In genomic region chr2:178193496-178193822, GRCh38 we compare ENCODE assay signal across 1 cellular context.
A peak's percentile ranks its signal among the peaks of the same experiment; 100 is the strongest.
TF ChIP-seq lines count a peak whose summit lies in the region.

No MANE protein-coding gene starts in this region.

TF ChIP-seq in HepG2, 621 proteins besides CTCF, POLR2A, EP300 and RAD21 (continued from another document and continues in another):
- TF ChIP-seq, protein P1, sequence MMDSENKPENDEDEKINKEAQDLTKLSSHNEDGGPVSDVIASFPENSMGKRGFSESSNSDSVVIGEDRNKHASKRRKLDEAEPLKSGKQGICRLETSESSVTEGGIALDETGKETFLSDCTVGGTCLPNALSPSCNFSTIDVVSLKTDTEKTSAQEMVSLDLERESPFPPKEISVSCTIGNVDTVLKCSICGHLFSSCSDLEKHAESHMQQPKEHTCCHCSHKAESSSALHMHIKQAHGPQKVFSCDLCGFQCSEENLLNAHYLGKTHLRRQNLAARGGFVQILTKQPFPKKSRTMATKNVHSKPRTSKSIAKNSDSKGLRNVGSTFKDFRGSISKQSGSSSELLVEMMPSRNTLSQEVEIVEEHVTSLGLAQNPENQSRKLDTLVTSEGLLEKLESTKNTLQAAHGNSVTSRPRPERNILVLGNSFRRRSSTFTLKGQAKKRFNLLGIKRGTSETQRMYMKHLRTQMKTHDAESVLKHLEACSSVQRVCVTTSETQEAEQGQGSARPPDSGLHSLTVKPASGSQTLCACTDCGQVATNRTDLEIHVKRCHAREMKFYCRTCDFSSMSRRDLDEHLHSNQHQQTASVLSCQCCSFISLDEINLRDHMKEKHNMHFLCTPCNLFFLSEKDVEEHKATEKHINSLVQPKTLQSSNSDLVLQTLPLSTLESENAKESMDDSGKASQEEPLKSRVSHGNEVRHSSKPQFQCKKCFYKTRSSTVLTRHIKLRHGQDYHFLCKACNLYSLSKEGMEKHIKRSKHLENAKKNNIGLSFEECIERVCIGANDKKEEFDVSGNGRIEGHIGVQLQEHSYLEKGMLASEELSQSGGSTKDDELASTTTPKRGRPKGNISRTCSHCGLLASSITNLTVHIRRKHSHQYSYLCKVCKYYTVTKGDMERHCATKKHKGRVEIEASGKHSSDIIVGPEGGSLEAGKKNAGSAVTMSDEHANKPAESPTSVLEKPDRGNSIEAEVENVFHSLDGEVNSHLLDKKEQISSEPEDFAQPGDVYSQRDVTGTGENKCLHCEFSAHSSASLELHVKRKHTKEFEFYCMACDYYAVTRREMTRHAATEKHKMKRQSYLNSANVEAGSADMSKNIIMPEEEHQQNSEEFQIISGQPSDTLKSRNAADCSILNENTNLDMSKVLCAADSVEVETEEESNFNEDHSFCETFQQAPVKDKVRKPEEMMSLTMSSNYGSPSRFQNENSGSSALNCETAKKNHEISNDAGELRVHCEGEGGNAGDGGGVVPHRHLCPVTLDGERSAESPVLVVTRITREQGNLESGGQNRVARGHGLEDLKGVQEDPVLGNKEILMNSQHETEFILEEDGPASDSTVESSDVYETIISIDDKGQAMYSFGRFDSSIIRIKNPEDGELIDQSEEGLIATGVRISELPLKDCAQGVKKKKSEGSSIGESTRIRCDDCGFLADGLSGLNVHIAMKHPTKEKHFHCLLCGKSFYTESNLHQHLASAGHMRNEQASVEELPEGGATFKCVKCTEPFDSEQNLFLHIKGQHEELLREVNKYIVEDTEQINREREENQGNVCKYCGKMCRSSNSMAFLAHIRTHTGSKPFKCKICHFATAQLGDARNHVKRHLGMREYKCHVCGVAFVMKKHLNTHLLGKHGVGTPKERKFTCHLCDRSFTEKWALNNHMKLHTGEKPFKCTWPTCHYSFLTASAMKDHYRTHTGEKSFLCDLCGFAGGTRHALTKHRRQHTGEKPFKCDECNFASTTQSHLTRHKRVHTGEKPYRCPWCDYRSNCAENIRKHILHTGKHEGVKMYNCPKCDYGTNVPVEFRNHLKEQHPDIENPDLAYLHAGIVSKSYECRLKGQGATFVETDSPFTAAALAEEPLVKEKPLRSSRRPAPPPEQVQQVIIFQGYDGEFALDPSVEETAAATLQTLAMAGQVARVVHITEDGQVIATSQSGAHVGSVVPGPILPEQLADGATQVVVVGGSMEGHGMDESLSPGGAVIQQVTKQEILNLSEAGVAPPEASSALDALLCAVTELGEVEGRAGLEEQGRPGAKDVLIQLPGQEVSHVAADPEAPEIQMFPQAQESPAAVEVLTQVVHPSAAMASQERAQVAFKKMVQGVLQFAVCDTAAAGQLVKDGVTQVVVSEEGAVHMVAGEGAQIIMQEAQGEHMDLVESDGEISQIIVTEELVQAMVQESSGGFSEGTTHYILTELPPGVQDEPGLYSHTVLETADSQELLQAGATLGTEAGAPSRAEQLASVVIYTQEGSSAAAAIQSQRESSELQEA (CRISPR knock-in tag; IDR thresholded peaks at IDR 0.05; ENCODE audit: not compliant biosample characterization), result no peak
- TF ChIP-seq ZNF709 (CRISPR knock-in tag; IDR thresholded peaks at IDR 0.05) (no peak; the same call in 1 of the 2 replicates), ZNF768 (CRISPR knock-in tag; IDR thresholded peaks at IDR 0.05) (no peak), ZNF790 (CRISPR knock-in tag; IDR thresholded peaks at IDR 0.05; ENCODE audit: borderline replicate concordance) (no peak), TFE3 (CRISPR knock-in tag; IDR thresholded peaks at IDR 0.05) (no peak), ZNF414 (CRISPR knock-in tag; IDR thresholded peaks at IDR 0.05) (peak; percentile 53; the same call in 1 of the 2 replicates), MED8 (CRISPR knock-in tag; IDR thresholded peaks at IDR 0.05; ENCODE audit: insufficient replicate concordance) (no peak), ZNF614 (CRISPR knock-in tag; IDR thresholded peaks at IDR 0.05; ENCODE audit: borderline replicate concordance) (no peak), ZNF549 (CRISPR knock-in tag; IDR thresholded peaks at IDR 0.05) (no peak), POLR2G (IDR thresholded peaks at IDR 0.05; ENCODE audit: low read depth, low read length) (no peak), FOXK1 (CRISPR knock-in tag; IDR thresholded peaks at IDR 0.05; ENCODE audit: borderline replicate concordance, low read depth) (peak; percentile 89; the same call in 1 of the 2 replicates), CHD2 (IDR thresholded peaks at IDR 0.05; ENCODE audit: low read depth, low read length) (no peak), GATA4 (IDR thresholded peaks at IDR 0.05; ENCODE audit: borderline replicate concordance, low read depth) (peak; percentile 24; the same call in 1 of the 2 replicates), ZMYM3 (CRISPR knock-in tag; IDR thresholded peaks at IDR 0.05) (no peak), ZFP1 (CRISPR knock-in tag; IDR thresholded peaks at IDR 0.05) (0 out of 2 replicates have a peak, but pooled peaks have one; percentile 47), SATB2 (CRISPR knock-in tag; IDR thresholded peaks at IDR 0.05) (no peak; the same call in 1 of the 2 replicates), ZXDC (CRISPR knock-in tag; IDR thresholded peaks at IDR 0.05) (no peak), AGO2 (optimal IDR thresholded peaks at IDR 0.05; ENCODE audit: low read depth, low read length) (no peak), NFKB2 (CRISPR knock-in tag; IDR thresholded peaks at IDR 0.05; ENCODE audit: borderline replicate concordance) (no peak), ZNF577 (CRISPR knock-in tag; IDR thresholded peaks at IDR 0.05; ENCODE audit: borderline replicate concordance, low read depth) (no peak), ZSCAN29 (CRISPR knock-in tag; conservative IDR thresholded peaks at IDR 0.05) (no peak), ZFP41 (CRISPR knock-in tag; IDR thresholded peaks at IDR 0.05; ENCODE audit: borderline replicate concordance) (no peak), ZNF749 (CRISPR knock-in tag; IDR thresholded peaks at IDR 0.05; ENCODE audit: borderline replicate concordance) (no peak; the same call in 1 of the 2 replicates), RARG (CRISPR knock-in tag; IDR thresholded peaks at IDR 0.05; ENCODE audit: low read depth) (no peak), HIC2 (CRISPR knock-in tag; IDR thresholded peaks at IDR 0.05; ENCODE audit: low read depth) (no peak), ZSCAN21 (CRISPR knock-in tag; IDR thresholded peaks at IDR 0.05; ENCODE audit: borderline replicate concordance) (no peak)
- TF ChIP-seq, protein P2, sequence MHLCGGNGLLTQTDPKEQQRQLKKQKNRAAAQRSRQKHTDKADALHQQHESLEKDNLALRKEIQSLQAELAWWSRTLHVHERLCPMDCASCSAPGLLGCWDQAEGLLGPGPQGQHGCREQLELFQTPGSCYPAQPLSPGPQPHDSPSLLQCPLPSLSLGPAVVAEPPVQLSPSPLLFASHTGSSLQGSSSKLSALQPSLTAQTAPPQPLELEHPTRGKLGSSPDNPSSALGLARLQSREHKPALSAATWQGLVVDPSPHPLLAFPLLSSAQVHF (CRISPR knock-in tag; IDR thresholded peaks at IDR 0.05), result peak; percentile 72; the same call in 1 of the 2 replicates
- TF ChIP-seq, protein P3, sequence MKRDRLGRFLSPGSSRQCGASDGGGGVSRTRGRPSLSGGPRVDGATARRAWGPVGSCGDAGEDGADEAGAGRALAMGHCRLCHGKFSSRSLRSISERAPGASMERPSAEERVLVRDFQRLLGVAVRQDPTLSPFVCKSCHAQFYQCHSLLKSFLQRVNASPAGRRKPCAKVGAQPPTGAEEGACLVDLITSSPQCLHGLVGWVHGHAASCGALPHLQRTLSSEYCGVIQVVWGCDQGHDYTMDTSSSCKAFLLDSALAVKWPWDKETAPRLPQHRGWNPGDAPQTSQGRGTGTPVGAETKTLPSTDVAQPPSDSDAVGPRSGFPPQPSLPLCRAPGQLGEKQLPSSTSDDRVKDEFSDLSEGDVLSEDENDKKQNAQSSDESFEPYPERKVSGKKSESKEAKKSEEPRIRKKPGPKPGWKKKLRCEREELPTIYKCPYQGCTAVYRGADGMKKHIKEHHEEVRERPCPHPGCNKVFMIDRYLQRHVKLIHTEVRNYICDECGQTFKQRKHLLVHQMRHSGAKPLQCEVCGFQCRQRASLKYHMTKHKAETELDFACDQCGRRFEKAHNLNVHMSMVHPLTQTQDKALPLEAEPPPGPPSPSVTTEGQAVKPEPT (CRISPR knock-in tag; IDR thresholded peaks at IDR 0.05; ENCODE audit: low read depth), result no peak
- TF ChIP-seq, protein P4, sequence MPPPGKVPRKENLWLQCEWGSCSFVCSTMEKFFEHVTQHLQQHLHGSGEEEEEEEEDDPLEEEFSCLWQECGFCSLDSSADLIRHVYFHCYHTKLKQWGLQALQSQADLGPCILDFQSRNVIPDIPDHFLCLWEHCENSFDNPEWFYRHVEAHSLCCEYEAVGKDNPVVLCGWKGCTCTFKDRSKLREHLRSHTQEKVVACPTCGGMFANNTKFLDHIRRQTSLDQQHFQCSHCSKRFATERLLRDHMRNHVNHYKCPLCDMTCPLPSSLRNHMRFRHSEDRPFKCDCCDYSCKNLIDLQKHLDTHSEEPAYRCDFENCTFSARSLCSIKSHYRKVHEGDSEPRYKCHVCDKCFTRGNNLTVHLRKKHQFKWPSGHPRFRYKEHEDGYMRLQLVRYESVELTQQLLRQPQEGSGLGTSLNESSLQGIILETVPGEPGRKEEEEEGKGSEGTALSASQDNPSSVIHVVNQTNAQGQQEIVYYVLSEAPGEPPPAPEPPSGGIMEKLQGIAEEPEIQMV (CRISPR knock-in tag; IDR thresholded peaks at IDR 0.05; ENCODE audit: low read depth), result no peak
- TF ChIP-seq, protein P5, sequence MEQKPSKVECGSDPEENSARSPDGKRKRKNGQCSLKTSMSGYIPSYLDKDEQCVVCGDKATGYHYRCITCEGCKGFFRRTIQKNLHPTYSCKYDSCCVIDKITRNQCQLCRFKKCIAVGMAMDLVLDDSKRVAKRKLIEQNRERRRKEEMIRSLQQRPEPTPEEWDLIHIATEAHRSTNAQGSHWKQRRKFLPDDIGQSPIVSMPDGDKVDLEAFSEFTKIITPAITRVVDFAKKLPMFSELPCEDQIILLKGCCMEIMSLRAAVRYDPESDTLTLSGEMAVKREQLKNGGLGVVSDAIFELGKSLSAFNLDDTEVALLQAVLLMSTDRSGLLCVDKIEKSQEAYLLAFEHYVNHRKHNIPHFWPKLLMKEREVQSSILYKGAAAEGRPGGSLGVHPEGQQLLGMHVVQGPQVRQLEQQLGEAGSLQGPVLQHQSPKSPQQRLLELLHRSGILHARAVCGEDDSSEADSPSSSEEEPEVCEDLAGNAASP (CRISPR knock-in tag; IDR thresholded peaks at IDR 0.05; ENCODE audit: borderline replicate concordance), result peak; percentile 76; the same call in 1 of the 2 replicates
- TF ChIP-seq, protein P6, sequence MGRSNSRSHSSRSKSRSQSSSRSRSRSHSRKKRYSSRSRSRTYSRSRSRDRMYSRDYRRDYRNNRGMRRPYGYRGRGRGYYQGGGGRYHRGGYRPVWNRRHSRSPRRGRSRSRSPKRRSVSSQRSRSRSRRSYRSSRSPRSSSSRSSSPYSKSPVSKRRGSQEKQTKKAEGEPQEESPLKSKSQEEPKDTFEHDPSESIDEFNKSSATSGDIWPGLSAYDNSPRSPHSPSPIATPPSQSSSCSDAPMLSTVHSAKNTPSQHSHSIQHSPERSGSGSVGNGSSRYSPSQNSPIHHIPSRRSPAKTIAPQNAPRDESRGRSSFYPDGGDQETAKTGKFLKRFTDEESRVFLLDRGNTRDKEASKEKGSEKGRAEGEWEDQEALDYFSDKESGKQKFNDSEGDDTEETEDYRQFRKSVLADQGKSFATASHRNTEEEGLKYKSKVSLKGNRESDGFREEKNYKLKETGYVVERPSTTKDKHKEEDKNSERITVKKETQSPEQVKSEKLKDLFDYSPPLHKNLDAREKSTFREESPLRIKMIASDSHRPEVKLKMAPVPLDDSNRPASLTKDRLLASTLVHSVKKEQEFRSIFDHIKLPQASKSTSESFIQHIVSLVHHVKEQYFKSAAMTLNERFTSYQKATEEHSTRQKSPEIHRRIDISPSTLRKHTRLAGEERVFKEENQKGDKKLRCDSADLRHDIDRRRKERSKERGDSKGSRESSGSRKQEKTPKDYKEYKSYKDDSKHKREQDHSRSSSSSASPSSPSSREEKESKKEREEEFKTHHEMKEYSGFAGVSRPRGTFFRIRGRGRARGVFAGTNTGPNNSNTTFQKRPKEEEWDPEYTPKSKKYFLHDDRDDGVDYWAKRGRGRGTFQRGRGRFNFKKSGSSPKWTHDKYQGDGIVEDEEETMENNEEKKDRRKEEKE (IDR thresholded peaks at IDR 0.05), result no peak
